ENCODE assay signal across 17 cellular contexts in genomic region chr1:230833511-230833910, GRCh38. TPM values are rescaled to one million over a fixed set of nuclear protein-coding genes. Genes with fewer than 3 reads are reported as not detected.
DNase-seq lines count a peak whose midpoint lies in the region; ATAC-seq and TF ChIP-seq lines count a peak whose summit lies in the region.
"Had no signal": no experiment of that assay in that cellular context is flagged by ENCODE, and none has a peak within 500 bp of the region (broad histone marks: within the 10 kb centered on the region; RNA-seq: fewer than 3 reads in every experiment).

No MANE protein-coding gene starts in this region.

- no peaks in the 10 kb centered on the region for H3K9me3 ChIP-seq in esophagus muscularis mucosa
- no peaks in the 10 kb centered on the region for H3K9me3 ChIP-seq in right cardiac atrium (ENCODE audit: control insufficient read depth, low read length)
- peaks cover 0 to 7% (median 0%) of the 10 kb centered on the region in 8 donors for H3K9me3 ChIP-seq in spleen
- H3K9me3 ChIP-seq: BE2C had no signal

- H3K36me3 ChIP-seq in esophagus muscularis mucosa: peaks cover 7 to 19% (median 16%) of the 10 kb centered on the region in 4 donors
- peaks cover 0 to 15% (median 2%) of the 10 kb centered on the region in 6 donors for H3K36me3 ChIP-seq in spleen
- H3K36me3 ChIP-seq: BE2C had no signal

- DNase-seq in NCI-H524 (lab: John Stamatoyannopoulos, UW): peak; percentile 82 to 91
- DNase-seq in NCI-H82 treated with DMSO at 0.1 percent for 48 hours (lab: John Stamatoyannopoulos, UW; ENCODE audit: unreplicated experiment): peak; percentile 97
- peak; percentile 7 for DNase-seq in esophagus muscularis mucosa (ENCODE audit: extremely low spot score)
- no peak for DNase-seq in right cardiac atrium
- DNase-seq in spleen: no peak
- DNase-seq: ACHN; BE2C; C1 segment of cervical spinal cord; CD4-positive, CD25-positive, alpha-beta regulatory T cell; CD8-positive, alpha-beta memory T cell; COR-L47; DMS153; DMS79; GDM1; H9 had no signal

- H3K27ac ChIP-seq in esophagus muscularis mucosa (replicated peaks in 1 of 4): no peak overlapping the region
- H3K27ac ChIP-seq in right cardiac atrium (ENCODE audit: low read length): no peak overlapping the region
- no peak overlapping the region for H3K27ac ChIP-seq in spleen

- H3K4me1 ChIP-seq in esophagus muscularis mucosa (peaks cover 9 to 14% (median 11%) of the 10 kb centered on the region in 4 donors), right cardiac atrium (ENCODE audit: control insufficient read depth, insufficient read depth, low read length) (no peaks in the 10 kb centered on the region), spleen (no peaks in the 10 kb centered on the region)
- H3K4me1 ChIP-seq: BE2C had no signal

- intact Hi-C loops in esophagus muscularis mucosa (cut with DNase I): no loop called here
- intact Hi-C loops in right cardiac atrium (cut with DNase I): no loop called here
- intact Hi-C loops in spleen (cut with DNase I; ENCODE audit: low total_unique reads): no loop called here

- no peak for TF ChIP-seq CTCF in esophagus muscularis mucosa (IDR thresholded peaks at IDR 0.05)
- no peak for TF ChIP-seq CTCF in spleen (IDR thresholded peaks at IDR 0.05 in 8 of 11, conservative IDR thresholded peaks at IDR 0.05 in 3 of 11)

- H3K4me3 ChIP-seq in esophagus muscularis mucosa: no peak overlapping the region
- H3K4me3 ChIP-seq in right cardiac atrium (ENCODE audit: low read length): no peak overlapping the region
- no peak overlapping the region for H3K4me3 ChIP-seq in spleen

- WGBS in esophagus muscularis mucosa: 94% methylated on average over 3 of the region's 3 CpGs
- 98% methylated on average over 3 of the region's 3 CpGs for whole genome bisulfite sequencing in right cardiac atrium
- 80 to 99% (median 93%) methylated on average over 3 of the region's 3 CpGs for WGBS in spleen, 5 donors

- no peak for ATAC-seq in right cardiac atrium
- no peak for ATAC-seq in GM18861 (IDR thresholded peaks at IDR 0.05; ENCODE audit: unreplicated experiment)
- ATAC-seq: HepG2 had no signal

- TF ChIP-seq POLR2A in esophagus muscularis mucosa (IDR thresholded peaks at IDR 0.05; ENCODE audit: low read depth) (no peak), spleen (IDR thresholded peaks at IDR 0.05) (no peak)

- TF ChIP-seq EP300 in esophagus muscularis mucosa (IDR thresholded peaks at IDR 0.05): no peak

- H3K27me3 ChIP-seq in esophagus muscularis mucosa (no peaks in the 10 kb centered on the region), right cardiac atrium (ENCODE audit: control insufficient read depth, insufficient read depth) (no peaks in the 10 kb centered on the region), spleen (replicated peaks in 1 of 7) (no peaks in the 10 kb centered on the region)
- H3K27me3 ChIP-seq: BE2C had no signal

RNA-seq across cellular contexts. Expression of gene C1orf198, which starts 34.8 kb away (rescaled TPM):
- 100 to 1,000 TPM in 3 of 4 donors, 10 to 100 TPM in 1; 95.6 to 214 (median 140) TPM for total RNA-seq in esophagus muscularis mucosa
- 10 to 100 TPM; 48.0 to 69.9 (median 56.2) TPM for total RNA-seq in right cardiac atrium
- 36.1 TPM for polyA plus RNA-seq in right cardiac atrium
- total RNA-seq in spleen: 10 to 100 TPM; 13.3 to 32.7 (median 21.3) TPM
- 10 to 100 TPM in 1 of 3 donors, 1 to 10 TPM in 2; 5.0 to 11.4 (median 8.0) TPM for polyA plus RNA-seq in spleen

Comparison
In these comparisons a context has a peak if more than half of its experiments do, and no peak if none do; other contexts are left out.
1. DNase-seq: peak in NCI-H524 (2 of 2), NCI-H82 treated with DMSO at 0.1 percent for 48 hours (single experiment) and esophagus muscularis mucosa (single experiment); none in right cardiac atrium (0 of 3) and spleen (single experiment).